ENCODE assay signal across 29 cellular contexts in genomic region chr7:83130191-83130590, GRCh38. TPM values are rescaled to one million over a fixed set of nuclear protein-coding genes. Genes with fewer than 3 reads are reported as not detected.
"Had no signal": no experiment of that assay in that cellular context is flagged by ENCODE, and none has a peak within 500 bp of the region (broad histone marks: within the 10 kb centered on the region; RNA-seq: fewer than 3 reads in every experiment).

No MANE protein-coding gene starts in this region.

- H3K4me1 ChIP-seq: ascending aorta, breast epithelium had no signal

- H3K27ac ChIP-seq: ascending aorta, breast epithelium, cardiac muscle cell, coronary artery, VCaP had no signal

- H3K27me3 Mint-ChIP-seq: activated CD4-positive, alpha-beta memory T cell treated with anti-CD3 and anti-CD28 coated beads, Interleukin-2, amount 10 ng/mL, durations not matched to agents 7 days and 5 days; activated CD4-positive, alpha-beta T cell treated with anti-CD3 and anti-CD28 coated beads, Interleukin-2, amount 10 ng/mL, durations not matched to agents 7 days and 5 days; activated naive CD4-positive, alpha-beta T cell treated with anti-CD3 and anti-CD28 coated beads, Interleukin-2, amount 10 ng/mL, durations not matched to agents 7 days and 5 days; activated naive CD8-positive, alpha-beta T cell treated with anti-CD3 and anti-CD28 coated beads, Interleukin-2, amount 10 ng/mL, durations not matched to agents 7 days and 5 days; activated T-cell treated with anti-CD3 and anti-CD28 coated beads, Interleukin-2, amount 50 U/mL, for 24 hours; brain; central memory CD8-positive, alpha-beta T cell; dendritic cell treated with granulocyte-macrophage colony-stimulating factor and Interleukin-4, amounts not matched to agents 40 ng/mL and 50 ng/mL, for 4 days had no signal

- H3K4me3 ChIP-seq: ascending aorta, breast epithelium, cardiac muscle cell, coronary artery, dorsolateral prefrontal cortex had no signal

- H3K4me3 Mint-ChIP-seq: activated CD4-positive, alpha-beta memory T cell treated with anti-CD3 and anti-CD28 coated beads, Interleukin-2, amount 10 ng/mL, durations not matched to agents 7 days and 5 days; activated CD4-positive, alpha-beta T cell treated with anti-CD3 and anti-CD28 coated beads, Interleukin-2, amount 10 ng/mL, durations not matched to agents 7 days and 5 days; activated naive CD4-positive, alpha-beta T cell treated with anti-CD3 and anti-CD28 coated beads, Interleukin-2, amount 10 ng/mL, durations not matched to agents 7 days and 5 days; activated naive CD8-positive, alpha-beta T cell treated with anti-CD3 and anti-CD28 coated beads, Interleukin-2, amount 10 ng/mL, durations not matched to agents 7 days and 5 days; activated T-cell treated with anti-CD3 and anti-CD28 coated beads, Interleukin-2, amount 50 U/mL, for 24 hours; activated T-cell treated with anti-CD3 and anti-CD28 coated beads, Interleukin-2, amount 50 U/mL, for 72 hours; brain; central memory CD8-positive, alpha-beta T cell; dendritic cell treated with granulocyte-macrophage colony-stimulating factor and Interleukin-4, amounts not matched to agents 40 ng/mL and 50 ng/mL, for 4 days; endodermal cell; WTC11 had no signal

- H3K9me3 ChIP-seq: ascending aorta, breast epithelium had no signal

- H3K9me3 Mint-ChIP-seq: activated naive CD8-positive, alpha-beta T cell treated with anti-CD3 and anti-CD28 coated beads, Interleukin-2, amount 10 ng/mL, durations not matched to agents 7 days and 5 days had no signal

- H3K4me1 Mint-ChIP-seq: activated CD4-positive, alpha-beta memory T cell treated with anti-CD3 and anti-CD28 coated beads, Interleukin-2, amount 10 ng/mL, durations not matched to agents 7 days and 5 days; activated CD4-positive, alpha-beta T cell treated with anti-CD3 and anti-CD28 coated beads, Interleukin-2, amount 10 ng/mL, durations not matched to agents 7 days and 5 days; activated naive CD4-positive, alpha-beta T cell treated with anti-CD3 and anti-CD28 coated beads, Interleukin-2, amount 10 ng/mL, durations not matched to agents 7 days and 5 days; activated naive CD8-positive, alpha-beta T cell treated with anti-CD3 and anti-CD28 coated beads, Interleukin-2, amount 10 ng/mL, durations not matched to agents 7 days and 5 days; central memory CD8-positive, alpha-beta T cell; endodermal cell; WTC11 had no signal

- DNase-seq: activated CD4-positive, alpha-beta memory T cell treated with anti-CD3 and anti-CD28 coated beads, Interleukin-2, amount 10 ng/mL, durations not matched to agents 7 days and 5 days; activated CD4-positive, alpha-beta T cell treated with anti-CD3 and anti-CD28 coated beads for 1 hour; activated CD4-positive, alpha-beta T cell treated with anti-CD3 and anti-CD28 coated beads for 4 hours; activated CD4-positive, alpha-beta T cell treated with anti-CD3 and anti-CD28 coated beads, Interleukin-2, amount 10 ng/mL, durations not matched to agents 7 days and 5 days; activated CD4-positive, alpha-beta T cell treated with anti-CD3 and anti-CD28 coated beads, Interleukin-2, amount 50 U/mL, for 4 hours; activated CD8-positive, alpha-beta memory T cell treated with anti-CD3 and anti-CD28 coated beads, Interleukin-2, amount 50 U/mL, for 48 hours; activated gamma-delta T cell; activated naive CD4-positive, alpha-beta T cell; activated naive CD4-positive, alpha-beta T cell treated with anti-CD3 and anti-CD28 coated beads, Interleukin-2, amount 10 ng/mL, durations not matched to agents 7 days and 5 days; activated naive CD8-positive, alpha-beta T cell treated with anti-CD3 and anti-CD28 coated beads, Interleukin-2, amount 10 ng/mL, durations not matched to agents 7 days and 5 days; activated T-cell treated with anti-CD3 and anti-CD28 coated beads for 4 hours; activated T-cell treated with anti-CD3 and anti-CD28 coated beads, Interleukin-2, amount 50 U/mL, for 24 hours; activated T-cell treated with anti-CD3 and anti-CD28 coated beads, Interleukin-2, amount 50 U/mL, for 72 hours; dorsolateral prefrontal cortex; effector memory CD4-positive, alpha-beta T cell; endodermal cell; head of caudate nucleus; T-helper 2 cell had no signal

- H3K36me3 Mint-ChIP-seq: activated naive CD4-positive, alpha-beta T cell treated with anti-CD3 and anti-CD28 coated beads, Interleukin-2, amount 10 ng/mL, durations not matched to agents 7 days and 5 days; activated naive CD4-positive, alpha-beta T cell treated with anti-CD3 and anti-CD28 coated beads, Interleukin-2, amount 50 U/mL, for 72 hours; activated naive CD8-positive, alpha-beta T cell treated with anti-CD3 and anti-CD28 coated beads, Interleukin-2, amount 10 ng/mL, durations not matched to agents 7 days and 5 days had no signal

- H3K36me3 ChIP-seq: ascending aorta, breast epithelium, cardiac muscle cell had no signal

- ATAC-seq: activated naive CD4-positive, alpha-beta T cell treated with anti-CD3 and anti-CD28 coated beads, Interleukin-2, amount 50 U/mL, for 72 hours; activated T-cell treated with anti-CD3 and anti-CD28 coated beads, Interleukin-2, amount 50 U/mL, for 72 hours; esophagus mucosa; WTC11 had no signal

- H3K27me3 ChIP-seq: ascending aorta, breast epithelium, cardiac muscle cell, dorsolateral prefrontal cortex had no signal

- H3K27ac Mint-ChIP-seq: activated CD4-positive, alpha-beta memory T cell treated with anti-CD3 and anti-CD28 coated beads, Interleukin-2, amount 10 ng/mL, durations not matched to agents 7 days and 5 days; activated CD4-positive, alpha-beta T cell treated with anti-CD3 and anti-CD28 coated beads, Interleukin-2, amount 10 ng/mL, durations not matched to agents 7 days and 5 days; activated naive CD4-positive, alpha-beta T cell treated with anti-CD3 and anti-CD28 coated beads, Interleukin-2, amount 10 ng/mL, durations not matched to agents 7 days and 5 days; activated naive CD4-positive, alpha-beta T cell treated with anti-CD3 and anti-CD28 coated beads, Interleukin-2, amount 50 U/mL, for 72 hours; activated naive CD8-positive, alpha-beta T cell treated with anti-CD3 and anti-CD28 coated beads, Interleukin-2, amount 10 ng/mL, durations not matched to agents 7 days and 5 days; activated T-cell treated with anti-CD3 and anti-CD28 coated beads, Interleukin-2, amount 50 U/mL, for 24 hours; activated T-cell treated with anti-CD3 and anti-CD28 coated beads, Interleukin-2, amount 50 U/mL, for 72 hours; brain; dendritic cell treated with granulocyte-macrophage colony-stimulating factor and Interleukin-4, amounts not matched to agents 40 ng/mL and 50 ng/mL, for 4 days; endodermal cell; WTC11 had no signal

RNA-seq across cellular contexts. Expression of gene PCLO, which starts 32.5 kb away (rescaled TPM):
- total RNA-seq: activated CD4-positive, alpha-beta memory T cell treated with anti-CD3 and anti-CD28 coated beads, Interleukin-2, amount 10 ng/mL, durations not matched to agents 7 days and 5 days; activated CD4-positive, alpha-beta T cell treated with anti-CD3 and anti-CD28 coated beads, Interleukin-2, amount 10 ng/mL, durations not matched to agents 7 days and 5 days; activated naive CD8-positive, alpha-beta T cell treated with anti-CD3 and anti-CD28 coated beads, Interleukin-2, amount 10 ng/mL, durations not matched to agents 7 days and 5 days had no signal
